In genomic region chr2:15311926-15312325, GRCh38 we compare ENCODE assay signal across 23 cellular contexts.
DNase-seq lines count a peak whose midpoint lies in the region; ATAC-seq and TF ChIP-seq lines count a peak whose summit lies in the region.
"Had no signal": no experiment of that assay in that cellular context is flagged by ENCODE, and none has a peak within 500 bp of the region (broad histone marks: within the 10 kb centered on the region; RNA-seq: fewer than 3 reads in every experiment).

No MANE protein-coding gene starts in this region.

- H3K4me2 ChIP-seq in DND-41 (ENCODE audit: insufficient read depth, low read length) = peak overlapping the region; percentile 51
- H3K4me2 ChIP-seq in OCI-LY1 (ENCODE audit: low read length) = peak overlapping the region; percentile 2; the same call in 1 of the 2 replicates
- H3K4me2 ChIP-seq: smooth muscle cell had no signal

- H3K9ac ChIP-seq in DND-41 (ENCODE audit: low read depth, low read length) (peak overlapping the region; percentile 35), OCI-LY1 (ENCODE audit: low read length) (no peak overlapping the region)
- H3K9ac ChIP-seq: GM23248 had no signal

- TF ChIP-seq CTCF in DND-41 (IDR thresholded peaks at IDR 0.05; ENCODE audit: borderline replicate concordance, extremely low read depth, low read length, poor library complexity, severe bottlenecking) (no peak), OCI-LY1 (IDR thresholded peaks at IDR 0.05; ENCODE audit: low read length) (no peak), dorsolateral prefrontal cortex (IDR thresholded peaks at IDR 0.05 in 54 of 56, conservative IDR thresholded peaks at IDR 0.05 in 2 of 56; ENCODE audit: low read depth in 1 of 56, partially characterized antibody in 56 of 56) (no peak)

- intact Hi-C loops in dorsolateral prefrontal cortex (cut with DNase I) = no loop called here

- H3K9me3 ChIP-seq in CD4-positive, CD25-positive, alpha-beta regulatory T cell (ENCODE audit: control insufficient read depth in 2 of 2, low read length in 2 of 2) = no peaks in the 10 kb centered on the region
- H3K9me3 ChIP-seq in DND-41 (ENCODE audit: insufficient read depth, low read length, severe bottlenecking) = no peaks in the 10 kb centered on the region
- H3K9me3 ChIP-seq in OCI-LY1 (ENCODE audit: low read length) = no peaks in the 10 kb centered on the region
- H3K9me3 ChIP-seq: prostate gland, suprapubic skin had no signal

- H3K27ac Mint-ChIP-seq in CD4-positive, CD25-positive, alpha-beta regulatory T cell = peak overlapping the region; percentile 73 to 96 (median 89)
- peak overlapping the region; percentile 85 to 90 for H3K27ac Mint-ChIP-seq in effector memory CD8-positive, alpha-beta T cell

- no peak for ATAC-seq in CD4-positive, CD25-positive, alpha-beta regulatory T cell (ENCODE audit: low read depth in 2 of 2)
- ATAC-seq in DND-41 (ENCODE audit: insufficient read depth, low read depth) = peak; percentile 15; the same call in 2 of the 3 replicates
- ATAC-seq in effector memory CD8-positive, alpha-beta T cell (replicated peaks) = no peak
- ATAC-seq in HG02870 (IDR thresholded peaks at IDR 0.05; ENCODE audit: unreplicated experiment) = no peak
- ATAC-seq: foreskin keratinocyte had no signal

- peaks cover 55% of the 10 kb centered on the region for H3K36me3 Mint-ChIP-seq in CD4-positive, CD25-positive, alpha-beta regulatory T cell
- H3K36me3 Mint-ChIP-seq in effector memory CD8-positive, alpha-beta T cell (ENCODE audit: insufficient read depth) = peaks cover 13% of the 10 kb centered on the region

- H3K4me3 ChIP-seq in CD4-positive, CD25-positive, alpha-beta regulatory T cell (ENCODE audit: low read depth, low read length) = peak overlapping the region; percentile 16
- H3K4me3 ChIP-seq in DND-41 (ENCODE audit: low read depth in 1 of 2, low read length in 2 of 2) = peak overlapping the region in 1 of 2 experiments; percentile 29; a peak in 2 of 4 replicates
- no peak overlapping the region for H3K4me3 ChIP-seq in OCI-LY1 (ENCODE audit: low read depth, low read length, poor library complexity, severe bottlenecking)
- H3K4me3 ChIP-seq in dorsolateral prefrontal cortex = no peak overlapping the region
- H3K4me3 ChIP-seq: GM23248, prostate gland, smooth muscle cell, suprapubic skin had no signal

- no peaks in the 10 kb centered on the region for H3K79me2 ChIP-seq in DND-41 (ENCODE audit: insufficient read depth, low read length)
- no peaks in the 10 kb centered on the region for H3K79me2 ChIP-seq in OCI-LY1 (ENCODE audit: insufficient read depth, low read length)

- H4K20me1 ChIP-seq in DND-41 (ENCODE audit: insufficient read depth, low read length) (no peaks in the 10 kb centered on the region), OCI-LY1 (ENCODE audit: insufficient read depth, low read length) (no peaks in the 10 kb centered on the region)

- no peaks in the 10 kb centered on the region for H3K27me3 ChIP-seq in CD4-positive, CD25-positive, alpha-beta regulatory T cell (ENCODE audit: control insufficient read depth, insufficient read depth, low read length)
- H3K27me3 ChIP-seq in DND-41 (ENCODE audit: insufficient read depth, low read length, poor library complexity) (no peaks in the 10 kb centered on the region), OCI-LY1 (ENCODE audit: insufficient read depth, low read length) (no peaks in the 10 kb centered on the region), dorsolateral prefrontal cortex (no peaks in the 10 kb centered on the region)
- H3K27me3 ChIP-seq: brain microvascular endothelial cell, foreskin keratinocyte, suprapubic skin had no signal

- H2AFZ ChIP-seq in DND-41 (ENCODE audit: low read depth, low read length) (peak overlapping the region; percentile 58; the same call in 1 of the 2 replicates), OCI-LY1 (ENCODE audit: low read length) (no peak overlapping the region)
- H2AFZ ChIP-seq: GM23248 had no signal

- H3K4me3 Mint-ChIP-seq in CD4-positive, CD25-positive, alpha-beta regulatory T cell = peak overlapping the region in 2 of 4 donors; percentile 15 to 44
- H3K4me3 Mint-ChIP-seq in effector memory CD8-positive, alpha-beta T cell = peak overlapping the region; percentile 36 to 55

- DNase-seq in CD4-positive, CD25-positive, alpha-beta regulatory T cell = no peak
- DNase-seq in DND-41 (no peak), dorsolateral prefrontal cortex (no peak), medulla oblongata (ENCODE audit: extremely low spot score) (no peak)
- no peak for DNase-seq in effector memory CD8-positive, alpha-beta T cell
- DNase-seq: activated CD8-positive, alpha-beta memory T cell treated with anti-CD3 and anti-CD28 coated beads, Interleukin-2, amount 50 U/mL, for 4 hours; activated naive CD4-positive, alpha-beta T cell treated with anti-CD3 and anti-CD28 coated beads, Interleukin-2, amount 50 U/mL, for 16 hours; brain microvascular endothelial cell; dermis blood vessel endothelial cell; DMS 273 treated with DMSO at 0.1 percent for 48 hours; foreskin keratinocyte; GM23248; naive B cell; NCI-H2029; NCI-H510A; SHP77; stimulated activated CD4-positive, alpha-beta T cell treated with anti-CD3 and anti-CD28 coated beads, Interleukin-4, amount 100 ng/mL, for 4 hours had no signal

- no peaks in the 10 kb centered on the region for H3K9me2 ChIP-seq in OCI-LY1 (ENCODE audit: low read depth, low read length)

- H3K4me1 Mint-ChIP-seq in CD4-positive, CD25-positive, alpha-beta regulatory T cell = peaks cover 16 to 47% (median 34%) of the 10 kb centered on the region in 4 donors
- H3K4me1 Mint-ChIP-seq in effector memory CD8-positive, alpha-beta T cell (ENCODE audit: low read depth in 2 of 2) = peaks cover 35 to 52% of the 10 kb centered on the region in 2 donors

- H3K27me3 Mint-ChIP-seq in CD4-positive, CD25-positive, alpha-beta regulatory T cell = no peaks in the 10 kb centered on the region
- no peaks in the 10 kb centered on the region for H3K27me3 Mint-ChIP-seq in effector memory CD8-positive, alpha-beta T cell
- H3K27me3 Mint-ChIP-seq: naive B cell had no signal

- H3K27ac ChIP-seq in CD4-positive, CD25-positive, alpha-beta regulatory T cell (ENCODE audit: insufficient read depth, low read length, poor library complexity, severe bottlenecking) = peak overlapping the region; percentile 28
- peak overlapping the region; percentile 82 for H3K27ac ChIP-seq in DND-41 (ENCODE audit: low read length)
- peak overlapping the region; percentile 33 for H3K27ac ChIP-seq in OCI-LY1 (ENCODE audit: low read depth, low read length, poor library complexity, severe bottlenecking)
- H3K27ac ChIP-seq in dorsolateral prefrontal cortex = no peak overlapping the region
- H3K27ac ChIP-seq: brain microvascular endothelial cell, epithelial cell of prostate, foreskin keratinocyte, GM23248, prostate gland, suprapubic skin had no signal

- H3K9me3 Mint-ChIP-seq in CD4-positive, CD25-positive, alpha-beta regulatory T cell = peaks cover 0 to 3% (median 0%) of the 10 kb centered on the region in 7 donors
- peaks cover 0 to 3% of the 10 kb centered on the region in 2 donors for H3K9me3 Mint-ChIP-seq in effector memory CD8-positive, alpha-beta T cell

- peaks cover 23% of the 10 kb centered on the region for H3K4me1 ChIP-seq in CD4-positive, CD25-positive, alpha-beta regulatory T cell (ENCODE audit: control insufficient read depth, insufficient read depth, low read length, poor library complexity, severe bottlenecking)
- peaks cover 52% of the 10 kb centered on the region for H3K4me1 ChIP-seq in DND-41 (ENCODE audit: insufficient read depth, low read length)
- H3K4me1 ChIP-seq in OCI-LY1 (ENCODE audit: insufficient read depth, low read length, severe bottlenecking) = peaks cover 18% of the 10 kb centered on the region
- H3K4me1 ChIP-seq: prostate gland, suprapubic skin had no signal

- no peaks in the 10 kb centered on the region for H3F3A ChIP-seq in OCI-LY1 (ENCODE audit: insufficient read depth, low read length)

- H3K36me3 ChIP-seq in CD4-positive, CD25-positive, alpha-beta regulatory T cell (ENCODE audit: control insufficient read depth, insufficient read depth, low read length) = peaks cover 13% of the 10 kb centered on the region
- H3K36me3 ChIP-seq in DND-41 (ENCODE audit: insufficient read depth, low read length) (peaks cover 16% of the 10 kb centered on the region), OCI-LY1 (ENCODE audit: insufficient read depth, low read length) (0 out of 2 replicates have a peak, but pooled peaks cover 8% of the 10 kb centered on the region)
- H3K36me3 ChIP-seq: brain microvascular endothelial cell, prostate gland had no signal

Comparison
In these comparisons a context has a peak if more than half of its experiments do, and no peak if none do; other contexts are left out.
1. H3K27ac ChIP-seq: peak in CD4-positive, CD25-positive, alpha-beta regulatory T cell (single experiment), DND-41 (single experiment) and OCI-LY1 (single experiment); none in dorsolateral prefrontal cortex (0 of 59).